ENCODE assay signal across 23 cellular contexts in the genomic region with DNA sequence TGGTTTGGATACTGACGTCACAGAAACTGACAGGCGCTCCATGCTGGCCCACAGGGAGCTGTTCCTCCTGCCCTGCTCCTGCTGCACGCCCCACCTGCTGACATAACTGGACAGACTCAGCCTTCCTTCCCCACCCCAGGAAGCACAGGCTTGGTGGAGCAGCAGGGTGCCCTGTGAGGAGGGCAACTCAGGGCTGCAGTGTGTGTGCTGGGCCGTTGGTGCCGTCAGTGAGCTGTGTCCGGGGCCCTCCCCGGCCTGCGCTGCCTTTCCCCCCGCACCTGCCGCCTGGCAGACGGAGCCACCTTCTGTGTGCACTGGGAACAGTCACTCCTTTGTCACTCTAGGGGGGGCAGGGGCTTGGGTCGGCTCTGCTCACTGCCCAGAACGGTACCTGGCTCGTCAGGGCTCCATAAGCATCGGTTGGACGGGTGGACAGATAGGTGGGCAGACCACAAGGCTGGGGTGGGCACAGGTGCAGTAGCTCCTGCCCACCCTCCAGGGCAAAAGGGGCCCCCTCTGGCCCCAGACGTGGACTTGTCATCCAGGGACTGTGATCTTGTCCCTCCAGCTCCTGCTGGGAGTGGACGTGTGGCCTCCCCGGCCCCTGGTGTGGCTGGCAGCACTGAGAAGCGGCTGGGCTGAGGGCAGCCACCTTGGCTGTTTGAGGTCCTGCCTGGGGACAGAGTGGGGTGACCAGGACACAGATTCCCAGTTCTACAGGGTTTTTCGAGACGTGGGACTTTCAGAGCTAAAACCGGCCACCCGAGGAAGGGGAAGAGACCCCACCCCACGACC. TPM values are rescaled to one million over a fixed set of nuclear protein-coding genes. Genes with fewer than 3 reads are reported as not detected.
DNase-seq lines count a peak whose midpoint lies in the region; ATAC-seq and TF ChIP-seq lines count a peak whose summit lies in the region.
"Had no signal": no experiment of that assay in that cellular context is flagged by ENCODE, and none has a peak within 500 bp of the region (broad histone marks: within the 10 kb centered on the region; RNA-seq: fewer than 3 reads in every experiment).

No MANE protein-coding gene starts in this region.

- H3K4me1 Mint-ChIP-seq in glutamatergic neuron (ENCODE audit: low read depth, unreplicated experiment) (peaks cover 10% of the 10 kb centered on the region), neural progenitor cell (peaks cover 7% of the 10 kb centered on the region)

- peaks cover 0 to 36% (median 9%) of the 10 kb centered on the region in 3 donors for H3K4me1 ChIP-seq in gastroesophageal sphincter
- H3K4me1 ChIP-seq in neural progenitor cell: peaks cover 10% of the 10 kb centered on the region
- H3K4me1 ChIP-seq: SJCRH30 had no signal

- H3K79me2 ChIP-seq in neural progenitor cell (ENCODE audit: low read depth): no peaks in the 10 kb centered on the region

- H3K36me3 ChIP-seq in gastroesophageal sphincter: peaks cover 0 to 45% of the 10 kb centered on the region in 2 donors
- no peaks in the 10 kb centered on the region for H3K36me3 ChIP-seq in neural progenitor cell
- H3K36me3 ChIP-seq: cardiac muscle cell, SJCRH30, thoracic aorta had no signal

- no peak overlapping the region for H3K4me2 ChIP-seq in neural progenitor cell

- no peak overlapping the region for H3K27ac ChIP-seq in gastroesophageal sphincter
- no peak overlapping the region for H3K27ac ChIP-seq in neural progenitor cell
- H3K27ac ChIP-seq: cardiac muscle cell, SJCRH30, spleen, thoracic aorta had no signal

- H4K20me1 ChIP-seq in neural progenitor cell (ENCODE audit: low read depth): peaks cover 33% of the 10 kb centered on the region

- no peaks in the 10 kb centered on the region for H3K27me3 ChIP-seq in gastroesophageal sphincter
- H3K27me3 ChIP-seq in neural progenitor cell: no peaks in the 10 kb centered on the region
- H3K27me3 ChIP-seq: cardiac muscle cell, SJCRH30, spleen had no signal

- H3K36me3 Mint-ChIP-seq in glutamatergic neuron (ENCODE audit: unreplicated experiment): peaks cover 16% of the 10 kb centered on the region
- peaks cover 13% of the 10 kb centered on the region for H3K36me3 Mint-ChIP-seq in neural progenitor cell

- H2AFZ ChIP-seq in neural progenitor cell (replicated peaks): no peak overlapping the region

- TF ChIP-seq CTCF in glutamatergic neuron (IDR thresholded peaks at IDR 0.05; ENCODE audit: partially characterized antibody, unreplicated experiment) (no peak), gastroesophageal sphincter (IDR thresholded peaks at IDR 0.05) (no peak), neural progenitor cell (IDR thresholded peaks at IDR 0.05) (no peak)

- H3K4me3 ChIP-seq in gastroesophageal sphincter (no peak overlapping the region), neural progenitor cell (no peak overlapping the region)
- H3K4me3 ChIP-seq: cardiac muscle cell, SJCRH30, spleen, thoracic aorta had no signal

- no peak for TF ChIP-seq EP300 in gastroesophageal sphincter (IDR thresholded peaks at IDR 0.05)

- WGBS in gastroesophageal sphincter (ENCODE audit: low coverage in 1 of 2), 2 donors: 77% methylated on average over 8 of the region's 25 CpGs; no CpG with 5 or more reads in 1 of the 2 donors

- H3K27ac Mint-ChIP-seq in glutamatergic neuron (ENCODE audit: unreplicated experiment) (peak overlapping the region; percentile 28), neural progenitor cell (no peak overlapping the region)
- H3K27ac Mint-ChIP-seq: activated CD4-positive, alpha-beta T cell treated with anti-CD3 and anti-CD28 coated beads for 36 hours; activated T-cell treated with anti-CD3 and anti-CD28 coated beads, Interleukin-2, amount 50 U/mL, for 72 hours had no signal

- H3K27me3 Mint-ChIP-seq in glutamatergic neuron (ENCODE audit: unreplicated experiment) (peaks cover 14% of the 10 kb centered on the region), neural progenitor cell (ENCODE audit: insufficient read depth, low read depth) (peaks cover 12% of the 10 kb centered on the region)
- H3K27me3 Mint-ChIP-seq: activated CD4-positive, alpha-beta T cell treated with anti-CD3 and anti-CD28 coated beads for 36 hours; activated naive CD4-positive, alpha-beta T cell treated with anti-CD3 and anti-CD28 coated beads, Interleukin-2, amount 10 ng/mL, durations not matched to agents 7 days and 5 days; IgD-negative memory B cell; naive thymus-derived CD4-positive, alpha-beta T cell had no signal

- no peaks in the 10 kb centered on the region for H3F3A ChIP-seq in neural progenitor cell (ENCODE audit: low read depth)

- in situ Hi-C loops in ACHN (cut with HindIII; ENCODE audit: low pct_ligation_motif_present, low pct_unique_long_range_greater_than_20kb, low sequenced_read_pairs) (no loop called here), Caki2 (cut with HindIII; ENCODE audit: low pct_unique_long_range_greater_than_20kb, low sequenced_read_pairs) (no loop called here)

- H3K9me3 Mint-ChIP-seq in glutamatergic neuron (ENCODE audit: unreplicated experiment) (peaks cover 15% of the 10 kb centered on the region), neural progenitor cell (peaks cover 13% of the 10 kb centered on the region)

- no peak overlapping the region for H3K9ac ChIP-seq in neural progenitor cell

- TF ChIP-seq POLR2A in gastroesophageal sphincter (IDR thresholded peaks at IDR 0.05): no peak

- DNase-seq in ACHN (peak; percentile 54), Caki2 (ENCODE audit: low read depth) (peak; percentile 51), NCI-H345 treated with DMSO at 0.1 percent for 48 hours (lab: John Stamatoyannopoulos, UW; ENCODE audit: unreplicated experiment) (peak; percentile 65), glutamatergic neuron (no peak), NCI-H748 treated with DMSO at 0.1 percent for 48 hours (lab: John Stamatoyannopoulos, UW) (no peak), neural progenitor cell (ENCODE audit: low spot score) (no peak)
- DNase-seq: activated CD4-positive, alpha-beta T cell treated with anti-CD3 and anti-CD28 coated beads for 36 hours; activated naive CD4-positive, alpha-beta T cell treated with anti-CD3 and anti-CD28 coated beads, Interleukin-2, amount 10 ng/mL, durations not matched to agents 7 days and 5 days; activated T-cell treated with anti-CD3 and anti-CD28 coated beads, Interleukin-2, amount 50 U/mL, for 72 hours; AML-193; Caco-2; left cardiac atrium; NCI-H1694 treated with DMSO at 0.1 percent for 48 hours; retina; SJCRH30; spleen; stimulated activated CD4-positive, alpha-beta T cell treated with anti-CD3 and anti-CD28 coated beads, Interleukin-4, amount 100 ng/mL, for 1 hour; stimulated activated naive CD4-positive, alpha-beta T cell had no signal

- H3K9me3 ChIP-seq in gastroesophageal sphincter (no peaks in the 10 kb centered on the region), neural progenitor cell (ENCODE audit: low read depth) (no peaks in the 10 kb centered on the region)
- H3K9me3 ChIP-seq: SJCRH30, thoracic aorta had no signal

- ATAC-seq in gastroesophageal sphincter: no peak

- H3K4me3 Mint-ChIP-seq in glutamatergic neuron (ENCODE audit: unreplicated experiment) (no peak overlapping the region), neural progenitor cell (no peak overlapping the region)
- H3K4me3 Mint-ChIP-seq: activated CD4-positive, alpha-beta T cell treated with anti-CD3 and anti-CD28 coated beads for 36 hours; activated naive CD4-positive, alpha-beta T cell treated with anti-CD3 and anti-CD28 coated beads, Interleukin-2, amount 10 ng/mL, durations not matched to agents 7 days and 5 days; activated T-cell treated with anti-CD3 and anti-CD28 coated beads, Interleukin-2, amount 50 U/mL, for 72 hours; naive thymus-derived CD4-positive, alpha-beta T cell had no signal

RNA-seq across cellular contexts. Expression of a gene that starts 32.8 kb away (rescaled TPM):
- 6.7 and 8.3 TPM in 2 replicates for total RNA-seq in Caki2 (2014; rRNA removed; shearing (Covaris generic); ENCODE audit: low replicate concordance)
- 211 TPM for total RNA-seq in glutamatergic neuron (ENCODE audit: unreplicated experiment)
- 10 to 100 TPM in 2 of 4 donors, 1 to 10 TPM in 2; 8.5 to 24.7 (median 15.5) TPM for total RNA-seq in gastroesophageal sphincter
- total RNA-seq in neural progenitor cell (ENCODE audit: low replicate concordance): 7.4 and 30.6 TPM in 2 replicates

Comparison
In these comparisons a context has a peak if more than half of its experiments do, and no peak if none do; other contexts are left out.
1. DNase-seq: peak in ACHN (single experiment), Caki2 (single experiment) and NCI-H345 treated with DMSO at 0.1 percent for 48 hours (single experiment); none in glutamatergic neuron (single experiment), NCI-H748 treated with DMSO at 0.1 percent for 48 hours (single experiment) and neural progenitor cell (single experiment).